In the genomic region with DNA sequence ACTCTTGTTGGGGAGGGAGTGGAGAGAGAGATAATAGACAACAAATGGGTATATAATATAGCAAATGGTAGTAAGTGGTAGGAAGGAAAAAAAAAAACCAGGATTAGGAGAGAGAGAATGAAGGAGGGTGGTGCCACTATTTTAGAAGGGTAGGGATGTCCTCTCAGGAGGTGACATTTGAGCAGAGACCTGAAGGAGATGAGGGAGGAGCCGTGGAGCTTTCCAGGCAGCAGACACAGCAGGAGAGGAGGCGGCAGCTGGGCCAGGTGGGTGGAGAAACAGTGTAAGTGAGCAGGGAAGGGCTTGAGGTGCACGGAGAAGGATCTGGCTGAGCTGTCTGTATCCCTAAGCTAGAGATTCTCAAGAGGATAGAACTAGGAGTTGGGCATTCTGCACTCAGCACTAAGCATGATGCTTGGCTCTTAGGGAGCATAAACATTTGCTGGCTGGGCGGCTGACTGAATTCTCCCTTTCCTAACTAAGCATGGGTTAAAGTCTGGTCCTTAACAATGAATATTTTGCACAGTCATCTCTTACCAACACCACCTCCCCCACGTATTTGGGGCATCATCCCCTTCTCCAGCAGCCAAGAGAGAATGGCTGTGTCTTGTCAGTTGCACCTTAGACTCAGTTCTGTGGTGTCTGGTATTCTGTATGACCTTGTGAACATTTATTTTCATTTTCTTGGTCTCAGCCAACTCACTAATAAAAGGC, we compare ENCODE assay signal across 1 cellular context.
TF ChIP-seq lines count a peak whose summit lies in the region.

No MANE protein-coding gene starts in this region.

TF ChIP-seq in K562, 482 proteins besides CTCF, POLR2A, EP300 and RAD21 (continued from another document and continues in another):
- TF ChIP-seq, protein P1, sequence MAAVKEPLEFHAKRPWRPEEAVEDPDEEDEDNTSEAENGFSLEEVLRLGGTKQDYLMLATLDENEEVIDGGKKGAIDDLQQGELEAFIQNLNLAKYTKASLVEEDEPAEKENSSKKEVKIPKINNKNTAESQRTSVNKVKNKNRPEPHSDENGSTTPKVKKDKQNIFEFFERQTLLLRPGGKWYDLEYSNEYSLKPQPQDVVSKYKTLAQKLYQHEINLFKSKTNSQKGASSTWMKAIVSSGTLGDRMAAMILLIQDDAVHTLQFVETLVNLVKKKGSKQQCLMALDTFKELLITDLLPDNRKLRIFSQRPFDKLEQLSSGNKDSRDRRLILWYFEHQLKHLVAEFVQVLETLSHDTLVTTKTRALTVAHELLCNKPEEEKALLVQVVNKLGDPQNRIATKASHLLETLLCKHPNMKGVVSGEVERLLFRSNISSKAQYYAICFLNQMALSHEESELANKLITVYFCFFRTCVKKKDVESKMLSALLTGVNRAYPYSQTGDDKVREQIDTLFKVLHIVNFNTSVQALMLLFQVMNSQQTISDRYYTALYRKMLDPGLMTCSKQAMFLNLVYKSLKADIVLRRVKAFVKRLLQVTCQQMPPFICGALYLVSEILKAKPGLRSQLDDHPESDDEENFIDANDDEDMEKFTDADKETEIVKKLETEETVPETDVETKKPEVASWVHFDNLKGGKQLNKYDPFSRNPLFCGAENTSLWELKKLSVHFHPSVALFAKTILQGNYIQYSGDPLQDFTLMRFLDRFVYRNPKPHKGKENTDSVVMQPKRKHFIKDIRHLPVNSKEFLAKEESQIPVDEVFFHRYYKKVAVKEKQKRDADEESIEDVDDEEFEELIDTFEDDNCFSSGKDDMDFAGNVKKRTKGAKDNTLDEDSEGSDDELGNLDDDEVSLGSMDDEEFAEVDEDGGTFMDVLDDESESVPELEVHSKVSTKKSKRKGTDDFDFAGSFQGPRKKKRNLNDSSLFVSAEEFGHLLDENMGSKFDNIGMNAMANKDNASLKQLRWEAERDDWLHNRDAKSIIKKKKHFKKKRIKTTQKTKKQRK (IDR thresholded peaks at IDR 0.05; ENCODE audit: borderline replicate concordance, low read depth, low read length): no peak
- TF ChIP-seq, protein P2, sequence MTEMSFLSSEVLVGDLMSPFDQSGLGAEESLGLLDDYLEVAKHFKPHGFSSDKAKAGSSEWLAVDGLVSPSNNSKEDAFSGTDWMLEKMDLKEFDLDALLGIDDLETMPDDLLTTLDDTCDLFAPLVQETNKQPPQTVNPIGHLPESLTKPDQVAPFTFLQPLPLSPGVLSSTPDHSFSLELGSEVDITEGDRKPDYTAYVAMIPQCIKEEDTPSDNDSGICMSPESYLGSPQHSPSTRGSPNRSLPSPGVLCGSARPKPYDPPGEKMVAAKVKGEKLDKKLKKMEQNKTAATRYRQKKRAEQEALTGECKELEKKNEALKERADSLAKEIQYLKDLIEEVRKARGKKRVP (CRISPR knock-in tag; IDR thresholded peaks at IDR 0.05): no peak
- TF ChIP-seq FOSL1 (tag; conservative IDR thresholded peaks at IDR 0.05) (no peak), FOXA3 (CRISPR knock-in tag; conservative IDR thresholded peaks at IDR 0.05 in 1 of 2, IDR thresholded peaks at IDR 0.05 in 1 of 2) (no peak), NCOA2 (IDR thresholded peaks at IDR 0.05; ENCODE audit: partially characterized antibody in 2 of 2) (no peak), JUND (IDR thresholded peaks at IDR 0.05; ENCODE audit: borderline replicate concordance, low read depth, low read length) (no peak), JUND (tag; IDR thresholded peaks at IDR 0.05; ENCODE audit: borderline replicate concordance, low read depth, low read length) (no peak), TCF3 (CRISPR knock-in tag; IDR thresholded peaks at IDR 0.05) (no peak), ETS2 (tag; IDR thresholded peaks at IDR 0.05; ENCODE audit: borderline replicate concordance, poor library complexity, severe bottlenecking) (no peak), FOXK2 (conservative IDR thresholded peaks at IDR 0.05 in 1 of 2, IDR thresholded peaks at IDR 0.05 in 1 of 2; ENCODE audit: low read depth in 2 of 2) (peak in 1 of 2 experiments; percentile 17; a peak in 1 of 4 replicates), SP2 (IDR thresholded peaks at IDR 0.05; ENCODE audit: extremely low read depth, low read depth, low read length, poor library complexity, severe bottlenecking) (no peak), RNF2 (IDR thresholded peaks at IDR 0.05) (no peak), C11orf30 (IDR thresholded peaks at IDR 0.05; ENCODE audit: low read depth) (peak; percentile 89), HMG20A (CRISPR knock-in tag; conservative IDR thresholded peaks at IDR 0.05) (no peak), KHSRP (IDR thresholded peaks at IDR 0.05) (no peak), DNMT1 (IDR thresholded peaks at IDR 0.05) (no peak), HDAC1 (IDR thresholded peaks at IDR 0.05) (0 out of 4 replicates have a peak, but pooled peaks of 1 of the 2 experiments have one; percentile 43), ZNF76 (CRISPR knock-in tag; IDR thresholded peaks at IDR 0.05; ENCODE audit: borderline replicate concordance) (no peak), ZBTB1 (CRISPR knock-in tag; IDR thresholded peaks at IDR 0.05; ENCODE audit: borderline replicate concordance, low read depth) (no peak), SMARCC2 (IDR thresholded peaks at IDR 0.05; ENCODE audit: low read depth) (no peak), PHF20 (IDR thresholded peaks at IDR 0.05; ENCODE audit: partially characterized antibody) (no peak), LARP7 (IDR thresholded peaks at IDR 0.05) (peak; percentile 75; the same call in 1 of the 2 replicates), DPF2 (IDR thresholded peaks at IDR 0.05) (0 out of 2 replicates have a peak, but pooled peaks have one; percentile 18), GTF2A2 (tag; IDR thresholded peaks at IDR 0.05) (no peak), SMARCA4 (IDR thresholded peaks at IDR 0.05) (no peak), KLF1 (tag; IDR thresholded peaks at IDR 0.05) (no peak), ZNF311 (CRISPR knock-in tag; IDR thresholded peaks at IDR 0.05) (no peak), POLR3G (IDR thresholded peaks at IDR 0.05; ENCODE audit: extremely low read depth, insufficient read length, insufficient replicate concordance) (no peak), ZNF253 (CRISPR knock-in tag; conservative IDR thresholded peaks at IDR 0.05) (no peak), ZFPM2 (CRISPR knock-in tag; IDR thresholded peaks at IDR 0.05) (no peak), ZBTB34 (CRISPR knock-in tag; IDR thresholded peaks at IDR 0.05) (no peak), MAFF (IDR thresholded peaks at IDR 0.05; ENCODE audit: low read length) (peak; percentile 77), ZNF174 (CRISPR knock-in tag; IDR thresholded peaks at IDR 0.05) (no peak), ZNF347 (CRISPR knock-in tag; IDR thresholded peaks at IDR 0.05; ENCODE audit: low read depth) (no peak)
- TF ChIP-seq, protein P3, sequence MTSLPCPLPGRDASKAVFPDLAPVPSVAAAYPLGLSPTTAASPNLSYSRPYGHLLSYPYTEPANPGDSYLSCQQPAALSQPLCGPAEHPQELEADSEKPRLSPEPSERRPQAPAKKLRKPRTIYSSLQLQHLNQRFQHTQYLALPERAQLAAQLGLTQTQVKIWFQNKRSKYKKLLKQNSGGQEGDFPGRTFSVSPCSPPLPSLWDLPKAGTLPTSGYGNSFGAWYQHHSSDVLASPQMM (CRISPR knock-in tag; IDR thresholded peaks at IDR 0.05): no peak
- TF ChIP-seq, protein P4, sequence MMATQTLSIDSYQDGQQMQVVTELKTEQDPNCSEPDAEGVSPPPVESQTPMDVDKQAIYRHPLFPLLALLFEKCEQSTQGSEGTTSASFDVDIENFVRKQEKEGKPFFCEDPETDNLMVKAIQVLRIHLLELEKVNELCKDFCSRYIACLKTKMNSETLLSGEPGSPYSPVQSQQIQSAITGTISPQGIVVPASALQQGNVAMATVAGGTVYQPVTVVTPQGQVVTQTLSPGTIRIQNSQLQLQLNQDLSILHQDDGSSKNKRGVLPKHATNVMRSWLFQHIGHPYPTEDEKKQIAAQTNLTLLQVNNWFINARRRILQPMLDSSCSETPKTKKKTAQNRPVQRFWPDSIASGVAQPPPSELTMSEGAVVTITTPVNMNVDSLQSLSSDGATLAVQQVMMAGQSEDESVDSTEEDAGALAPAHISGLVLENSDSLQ (IDR thresholded peaks at IDR 0.05): no peak
- TF ChIP-seq, protein P5, sequence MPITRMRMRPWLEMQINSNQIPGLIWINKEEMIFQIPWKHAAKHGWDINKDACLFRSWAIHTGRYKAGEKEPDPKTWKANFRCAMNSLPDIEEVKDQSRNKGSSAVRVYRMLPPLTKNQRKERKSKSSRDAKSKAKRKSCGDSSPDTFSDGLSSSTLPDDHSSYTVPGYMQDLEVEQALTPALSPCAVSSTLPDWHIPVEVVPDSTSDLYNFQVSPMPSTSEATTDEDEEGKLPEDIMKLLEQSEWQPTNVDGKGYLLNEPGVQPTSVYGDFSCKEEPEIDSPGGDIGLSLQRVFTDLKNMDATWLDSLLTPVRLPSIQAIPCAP (CRISPR knock-in tag; IDR thresholded peaks at IDR 0.05; ENCODE audit: borderline replicate concordance): no peak
- TF ChIP-seq, protein P6, sequence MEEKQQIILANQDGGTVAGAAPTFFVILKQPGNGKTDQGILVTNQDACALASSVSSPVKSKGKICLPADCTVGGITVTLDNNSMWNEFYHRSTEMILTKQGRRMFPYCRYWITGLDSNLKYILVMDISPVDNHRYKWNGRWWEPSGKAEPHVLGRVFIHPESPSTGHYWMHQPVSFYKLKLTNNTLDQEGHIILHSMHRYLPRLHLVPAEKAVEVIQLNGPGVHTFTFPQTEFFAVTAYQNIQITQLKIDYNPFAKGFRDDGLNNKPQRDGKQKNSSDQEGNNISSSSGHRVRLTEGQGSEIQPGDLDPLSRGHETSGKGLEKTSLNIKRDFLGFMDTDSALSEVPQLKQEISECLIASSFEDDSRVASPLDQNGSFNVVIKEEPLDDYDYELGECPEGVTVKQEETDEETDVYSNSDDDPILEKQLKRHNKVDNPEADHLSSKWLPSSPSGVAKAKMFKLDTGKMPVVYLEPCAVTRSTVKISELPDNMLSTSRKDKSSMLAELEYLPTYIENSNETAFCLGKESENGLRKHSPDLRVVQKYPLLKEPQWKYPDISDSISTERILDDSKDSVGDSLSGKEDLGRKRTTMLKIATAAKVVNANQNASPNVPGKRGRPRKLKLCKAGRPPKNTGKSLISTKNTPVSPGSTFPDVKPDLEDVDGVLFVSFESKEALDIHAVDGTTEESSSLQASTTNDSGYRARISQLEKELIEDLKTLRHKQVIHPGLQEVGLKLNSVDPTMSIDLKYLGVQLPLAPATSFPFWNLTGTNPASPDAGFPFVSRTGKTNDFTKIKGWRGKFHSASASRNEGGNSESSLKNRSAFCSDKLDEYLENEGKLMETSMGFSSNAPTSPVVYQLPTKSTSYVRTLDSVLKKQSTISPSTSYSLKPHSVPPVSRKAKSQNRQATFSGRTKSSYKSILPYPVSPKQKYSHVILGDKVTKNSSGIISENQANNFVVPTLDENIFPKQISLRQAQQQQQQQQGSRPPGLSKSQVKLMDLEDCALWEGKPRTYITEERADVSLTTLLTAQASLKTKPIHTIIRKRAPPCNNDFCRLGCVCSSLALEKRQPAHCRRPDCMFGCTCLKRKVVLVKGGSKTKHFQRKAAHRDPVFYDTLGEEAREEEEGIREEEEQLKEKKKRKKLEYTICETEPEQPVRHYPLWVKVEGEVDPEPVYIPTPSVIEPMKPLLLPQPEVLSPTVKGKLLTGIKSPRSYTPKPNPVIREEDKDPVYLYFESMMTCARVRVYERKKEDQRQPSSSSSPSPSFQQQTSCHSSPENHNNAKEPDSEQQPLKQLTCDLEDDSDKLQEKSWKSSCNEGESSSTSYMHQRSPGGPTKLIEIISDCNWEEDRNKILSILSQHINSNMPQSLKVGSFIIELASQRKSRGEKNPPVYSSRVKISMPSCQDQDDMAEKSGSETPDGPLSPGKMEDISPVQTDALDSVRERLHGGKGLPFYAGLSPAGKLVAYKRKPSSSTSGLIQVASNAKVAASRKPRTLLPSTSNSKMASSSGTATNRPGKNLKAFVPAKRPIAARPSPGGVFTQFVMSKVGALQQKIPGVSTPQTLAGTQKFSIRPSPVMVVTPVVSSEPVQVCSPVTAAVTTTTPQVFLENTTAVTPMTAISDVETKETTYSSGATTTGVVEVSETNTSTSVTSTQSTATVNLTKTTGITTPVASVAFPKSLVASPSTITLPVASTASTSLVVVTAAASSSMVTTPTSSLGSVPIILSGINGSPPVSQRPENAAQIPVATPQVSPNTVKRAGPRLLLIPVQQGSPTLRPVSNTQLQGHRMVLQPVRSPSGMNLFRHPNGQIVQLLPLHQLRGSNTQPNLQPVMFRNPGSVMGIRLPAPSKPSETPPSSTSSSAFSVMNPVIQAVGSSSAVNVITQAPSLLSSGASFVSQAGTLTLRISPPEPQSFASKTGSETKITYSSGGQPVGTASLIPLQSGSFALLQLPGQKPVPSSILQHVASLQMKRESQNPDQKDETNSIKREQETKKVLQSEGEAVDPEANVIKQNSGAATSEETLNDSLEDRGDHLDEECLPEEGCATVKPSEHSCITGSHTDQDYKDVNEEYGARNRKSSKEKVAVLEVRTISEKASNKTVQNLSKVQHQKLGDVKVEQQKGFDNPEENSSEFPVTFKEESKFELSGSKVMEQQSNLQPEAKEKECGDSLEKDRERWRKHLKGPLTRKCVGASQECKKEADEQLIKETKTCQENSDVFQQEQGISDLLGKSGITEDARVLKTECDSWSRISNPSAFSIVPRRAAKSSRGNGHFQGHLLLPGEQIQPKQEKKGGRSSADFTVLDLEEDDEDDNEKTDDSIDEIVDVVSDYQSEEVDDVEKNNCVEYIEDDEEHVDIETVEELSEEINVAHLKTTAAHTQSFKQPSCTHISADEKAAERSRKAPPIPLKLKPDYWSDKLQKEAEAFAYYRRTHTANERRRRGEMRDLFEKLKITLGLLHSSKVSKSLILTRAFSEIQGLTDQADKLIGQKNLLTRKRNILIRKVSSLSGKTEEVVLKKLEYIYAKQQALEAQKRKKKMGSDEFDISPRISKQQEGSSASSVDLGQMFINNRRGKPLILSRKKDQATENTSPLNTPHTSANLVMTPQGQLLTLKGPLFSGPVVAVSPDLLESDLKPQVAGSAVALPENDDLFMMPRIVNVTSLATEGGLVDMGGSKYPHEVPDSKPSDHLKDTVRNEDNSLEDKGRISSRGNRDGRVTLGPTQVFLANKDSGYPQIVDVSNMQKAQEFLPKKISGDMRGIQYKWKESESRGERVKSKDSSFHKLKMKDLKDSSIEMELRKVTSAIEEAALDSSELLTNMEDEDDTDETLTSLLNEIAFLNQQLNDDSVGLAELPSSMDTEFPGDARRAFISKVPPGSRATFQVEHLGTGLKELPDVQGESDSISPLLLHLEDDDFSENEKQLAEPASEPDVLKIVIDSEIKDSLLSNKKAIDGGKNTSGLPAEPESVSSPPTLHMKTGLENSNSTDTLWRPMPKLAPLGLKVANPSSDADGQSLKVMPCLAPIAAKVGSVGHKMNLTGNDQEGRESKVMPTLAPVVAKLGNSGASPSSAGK (IDR thresholded peaks at IDR 0.05): no peak
- TF ChIP-seq, protein P7, sequence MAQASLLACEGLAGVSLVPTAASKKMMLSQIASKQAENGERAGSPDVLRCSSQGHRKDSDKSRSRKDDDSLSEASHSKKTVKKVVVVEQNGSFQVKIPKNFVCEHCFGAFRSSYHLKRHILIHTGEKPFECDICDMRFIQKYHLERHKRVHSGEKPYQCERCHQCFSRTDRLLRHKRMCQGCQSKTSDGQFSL (CRISPR knock-in tag; IDR thresholded peaks at IDR 0.05): no peak
- TF ChIP-seq, protein P7 (tag; IDR thresholded peaks at IDR 0.05): no peak
